In genomic region chr17:75049057-75049456, GRCh38 we compare ENCODE assay signal across 14 cellular contexts. TPM values are rescaled to one million over a fixed set of nuclear protein-coding genes. Genes with fewer than 3 reads are reported as not detected.
DNase-seq lines count a peak whose midpoint lies in the region; ATAC-seq, FAIRE-seq and TF ChIP-seq lines count a peak whose summit lies in the region.
"Had no signal": no experiment of that assay in that cellular context is flagged by ENCODE, and none has a peak within 500 bp of the region (broad histone marks: within the 10 kb centered on the region; RNA-seq: fewer than 3 reads in every experiment).

No MANE protein-coding gene starts in this region.

- peaks cover 18% of the 10 kb centered on the region for H3K36me3 ChIP-seq in CD4-positive, alpha-beta memory T cell (ENCODE audit: insufficient read depth, low read length)
- H3K36me3 ChIP-seq in H1 (ENCODE audit: control insufficient read depth in 2 of 4, insufficient read depth in 4 of 4, low read length in 3 of 4) = peaks cover 2 to 40% (median 24%) of the 10 kb centered on the region in 4 experiments; a peak in 7 of 8 replicates
- peaks cover 13% of the 10 kb centered on the region for H3K36me3 ChIP-seq in neural progenitor cell
- H3K36me3 ChIP-seq in uterus = no peaks in the 10 kb centered on the region

- H3K27me3 Mint-ChIP-seq in CD4-positive, alpha-beta memory T cell = no peaks in the 10 kb centered on the region
- H3K27me3 Mint-ChIP-seq in neural progenitor cell (ENCODE audit: insufficient read depth, low read depth) = peaks cover 5% of the 10 kb centered on the region

- no peaks in the 10 kb centered on the region; the same call in 1 of the 2 replicates for H3K23me2 ChIP-seq in H1 (ENCODE audit: low read depth, low read length)

- H3K4me2 ChIP-seq in H1 (ENCODE audit: insufficient read depth in 1 of 2, low read depth in 2 of 2, low read length in 2 of 2) (peak overlapping the region; percentile 82 to 97; a peak in 2 of 4 replicates), neural progenitor cell (peak overlapping the region; percentile 95)

- TF ChIP-seq POLR2A in NB4 (IDR thresholded peaks at IDR 0.05; ENCODE audit: extremely low read depth, insufficient read length) (no peak), H1 (IDR thresholded peaks at IDR 0.05; ENCODE audit: control extremely low read depth in 1 of 2, low read depth in 2 of 2, low read length in 2 of 2) (no peak), uterus (IDR thresholded peaks at IDR 0.05) (no peak)

- H3K9me3 ChIP-seq in CD4-positive, alpha-beta memory T cell (ENCODE audit: control insufficient read depth in 1 of 2, low read length in 2 of 2) = no peaks in the 10 kb centered on the region
- H3K9me3 ChIP-seq in H1 (ENCODE audit: insufficient read depth in 2 of 2, low read depth in 1 of 2, low read length in 1 of 2) (no peaks in the 10 kb centered on the region), neural progenitor cell (ENCODE audit: low read depth) (no peaks in the 10 kb centered on the region), uterus (no peaks in the 10 kb centered on the region)
- H3K9me3 ChIP-seq: lower lobe of right lung had no signal

- peak overlapping the region in 3 of 8 donors; percentile 9 to 39 (median 13) for H3K4me3 Mint-ChIP-seq in CD4-positive, alpha-beta memory T cell
- H3K4me3 Mint-ChIP-seq in neural progenitor cell = peak overlapping the region; percentile 99

- no peak overlapping the region for H3K4ac ChIP-seq in H1 (replicated peaks; ENCODE audit: insufficient read length, low read depth, low read length)

- no peak for FAIRE-seq in H1 (lab: Jason Lieb, UNC)
- FAIRE-seq: GM19239, urothelium cell line had no signal

- no peak for ATAC-seq in GM19455 (IDR thresholded peaks at IDR 0.05; ENCODE audit: unreplicated experiment)
- ATAC-seq: lower lobe of right lung had no signal

- CTCF ChIA-PET in CD4-positive, alpha-beta memory T cell (lab: Charles Lee; ENCODE audit: partially characterized antibody) = interaction anchor here (0.8 to 3.5 kb wide), 8 partner anchors 10 to 311 kb away, joined by 3 to 16 read pairs (median 3); partner anchors contain the start of gene MRPL58
- CTCF ChIA-PET in H1 (lab: Charles Lee; ENCODE audit: partially characterized antibody) = interaction anchor here (0.7 to 2.2 kb wide), 13 partner anchors 10 to 197 kb away, joined by 3 to 10 read pairs (median 4); partner anchors contain the start of gene MRPL58

- H3K14ac ChIP-seq in H1 (ENCODE audit: insufficient read length) = no peak overlapping the region

- H2BK15ac ChIP-seq in H1 (ENCODE audit: low read length) = no peak overlapping the region

- H3K4me1 ChIP-seq in CD4-positive, alpha-beta memory T cell (ENCODE audit: insufficient read depth, low read length) = peaks cover 30% of the 10 kb centered on the region
- H3K4me1 ChIP-seq in H1 (replicated peaks in 1 of 4; ENCODE audit: control insufficient read depth in 3 of 4, insufficient read depth in 4 of 4, low read length in 3 of 4) (peaks cover 0 to 10% (median 1%) of the 10 kb centered on the region in 4 experiments; a peak in 3 of 7 replicates), neural progenitor cell (peaks cover 15% of the 10 kb centered on the region), uterus (peaks cover 0 to 7% of the 10 kb centered on the region in 2 donors)

- H3K18ac ChIP-seq in H1 (ENCODE audit: extremely low read depth, low read length) = no peak overlapping the region

- peaks cover 10% of the 10 kb centered on the region for H3F3A ChIP-seq in neural progenitor cell (ENCODE audit: low read depth)

- no peak overlapping the region for H2AFZ ChIP-seq in H1 (ENCODE audit: low read length)
- H2AFZ ChIP-seq in neural progenitor cell (replicated peaks) = no peak overlapping the region

- H3K36me3 Mint-ChIP-seq in CD4-positive, alpha-beta memory T cell = peaks cover 18 to 38% of the 10 kb centered on the region in 2 donors
- peaks cover 21% of the 10 kb centered on the region for H3K36me3 Mint-ChIP-seq in neural progenitor cell

- no peak overlapping the region for H2AK5ac ChIP-seq in H1 (ENCODE audit: low read depth, low read length)

- H4K91ac ChIP-seq in H1 (replicated peaks; ENCODE audit: insufficient read length, low read length) = no peak overlapping the region

- H3K79me1 ChIP-seq in H1 (ENCODE audit: low read depth, low read length) = peaks cover 6% of the 10 kb centered on the region; the same call in 1 of the 2 replicates

- H2BK120ac ChIP-seq in H1 (replicated peaks; ENCODE audit: low read depth, low read length) = no peak overlapping the region

- peaks cover 8 to 31% of the 10 kb centered on the region in 2 experiments for H3K79me2 ChIP-seq in H1 (ENCODE audit: control insufficient read depth in 1 of 2, insufficient read depth in 2 of 2, low read length in 2 of 2)
- peaks cover 62% of the 10 kb centered on the region for H3K79me2 ChIP-seq in neural progenitor cell (ENCODE audit: low read depth)

- POLR2A ChIA-PET in CD4-positive, alpha-beta memory T cell (lab: Charles Lee; ENCODE audit: partially characterized antibody) = interaction anchor here (0.8 to 4.9 kb wide), 8 partner anchors 9 to 157 kb away, joined by 3 to 119 read pairs (median 4); partner anchors contain the start of genes ARMC7, JPT1, MRPL58 and NUP85
- POLR2A ChIA-PET in H1 (lab: Charles Lee; ENCODE audit: partially characterized antibody) = interaction anchor here (0.7 to 4.8 kb wide), 9 partner anchors 11 to 132 kb away, joined by 3 to 20 read pairs (median 5); partner anchors contain the start of genes MRPL58 and SLC16A5

- no peak overlapping the region for H2BK20ac ChIP-seq in H1 (ENCODE audit: low read length)

- WGBS in H1 (ENCODE audit: extremely low coverage in 1 of 2, insufficient coverage in 1 of 2, insufficient read length in 1 of 2, insufficient replicate concordance in 2 of 2, low coverage in 1 of 2, low lambda C conversion rate in 2 of 2, missing lambda C conversion rate in 1 of 2), 2 experiments = 96% methylated on average over 5 of the region's 5 CpGs; no CpG with 5 or more reads in 1 of the 2 experiments

- H2BK12ac ChIP-seq in H1 (ENCODE audit: low read depth, low read length) = no peak overlapping the region

- H3K9me3 Mint-ChIP-seq in CD4-positive, alpha-beta memory T cell = no peaks in the 10 kb centered on the region
- H3K9me3 Mint-ChIP-seq in neural progenitor cell = no peaks in the 10 kb centered on the region

- peaks cover 25 to 60% (median 41%) of the 10 kb centered on the region in 4 donors for H3K4me1 Mint-ChIP-seq in CD4-positive, alpha-beta memory T cell
- H3K4me1 Mint-ChIP-seq in neural progenitor cell = peaks cover 36% of the 10 kb centered on the region

- TF ChIP-seq RAD21 in H1 (IDR thresholded peaks at IDR 0.05 in 1 of 2, conservative IDR thresholded peaks at IDR 0.05 in 1 of 2; ENCODE audit: low read depth in 2 of 2, low read length in 2 of 2) = no peak

- H3K23ac ChIP-seq in H1 (ENCODE audit: insufficient read length) = no peak overlapping the region

- no peak overlapping the region for H3K4me3 ChIP-seq in CD4-positive, alpha-beta memory T cell (ENCODE audit: low read length in 2 of 2)
- peak overlapping the region; percentile 12 for H3K4me3 ChIP-seq in NB4 (ENCODE audit: low read depth, low read length)
- peak overlapping the region in 1 of 4 experiments; percentile 97; a peak in 2 of 8 replicates for H3K4me3 ChIP-seq in H1 (ENCODE audit: extremely low read depth in 1 of 4, insufficient read depth in 2 of 4, low read depth in 3 of 4, low read length in 4 of 4)
- H3K4me3 ChIP-seq in neural progenitor cell = peak overlapping the region; percentile 99
- H3K4me3 ChIP-seq in uterus = no peak overlapping the region

- TF ChIP-seq EP300 in H1 (IDR thresholded peaks at IDR 0.05; ENCODE audit: borderline replicate concordance in 1 of 2, low read depth in 2 of 2, low read length in 2 of 2) = no peak

- no peak overlapping the region for H3K56ac ChIP-seq in H1 (replicated peaks; ENCODE audit: insufficient read length, low read depth, low read length)

- H4K8ac ChIP-seq in H1 (ENCODE audit: extremely low read depth, insufficient read depth, low read length) = no peak overlapping the region

- no peaks in the 10 kb centered on the region for H3K27me3 ChIP-seq in CD4-positive, alpha-beta memory T cell (ENCODE audit: insufficient read depth, low read length)
- H3K27me3 ChIP-seq in H1 (replicated peaks in 1 of 4; ENCODE audit: control insufficient read depth in 3 of 4, extremely low read depth in 1 of 4, insufficient read depth in 3 of 4, low read length in 3 of 4) (no peaks in the 10 kb centered on the region), neural progenitor cell (no peaks in the 10 kb centered on the region), uterus (no peaks in the 10 kb centered on the region)

- TF ChIP-seq CTCF in NB4 (IDR thresholded peaks at IDR 0.05; ENCODE audit: low read depth, low read length) (no peak), H1 (IDR thresholded peaks at IDR 0.05; ENCODE audit: control extremely low read depth in 1 of 3, insufficient read depth in 1 of 3, low read depth in 1 of 3, low read length in 3 of 3) (no peak), neural progenitor cell (IDR thresholded peaks at IDR 0.05) (no peak), uterus (IDR thresholded peaks at IDR 0.05) (no peak)

- peak overlapping the region in 5 of 7 donors; percentile 5 to 97 (median 88) for H3K27ac Mint-ChIP-seq in CD4-positive, alpha-beta memory T cell
- no peak overlapping the region for H3K27ac Mint-ChIP-seq in neural progenitor cell

- DNase-seq in CD4-positive, alpha-beta memory T cell = no peak
- DNase-seq in NB4 (ENCODE audit: low read depth) = no peak
- no peak for DNase-seq in H1 (ENCODE audit: low read depth in 1 of 2, low spot score in 2 of 2)
- no peak for DNase-seq in neural progenitor cell (ENCODE audit: low spot score)
- DNase-seq in uterus = no peak
- no peak for DNase-seq in COR-L47 (lab: John Stamatoyannopoulos, UW)
- DNase-seq in Ammon's horn (ENCODE audit: low spot score) = no peak
- DNase-seq: Calu3, cerebellar nuclear complex, lower lobe of right lung, retina had no signal

- H3K27ac ChIP-seq in CD4-positive, alpha-beta memory T cell (ENCODE audit: low read depth, low read length) = no peak overlapping the region
- no peak overlapping the region for H3K27ac ChIP-seq in H1 (ENCODE audit: low read depth, low read length)
- H3K27ac ChIP-seq in neural progenitor cell = no peak overlapping the region
- peak overlapping the region in 1 of 2 donors; percentile 92 for H3K27ac ChIP-seq in uterus
- H3K27ac ChIP-seq: lower lobe of right lung had no signal

- intact Hi-C loops in CD4-positive, alpha-beta memory T cell (cut with micrococcal nuclease) = no loop called here
- intact Hi-C loops in uterus (cut with DNase I; ENCODE audit: low total_unique reads) = no loop called here

- H2BK5ac ChIP-seq in H1 (ENCODE audit: low read depth, low read length) = no peak overlapping the region

- H3K9ac ChIP-seq in H1 (replicated peaks in 1 of 4; ENCODE audit: extremely low read depth in 1 of 4, low read depth in 3 of 4, low read length in 3 of 4) (no peak overlapping the region), neural progenitor cell (no peak overlapping the region)

- H4K20me1 ChIP-seq in H1 (replicated peaks in 1 of 2; ENCODE audit: control insufficient read depth in 1 of 2, insufficient read depth in 2 of 2, low read length in 2 of 2) = peaks cover 4% of the 10 kb centered on the region in 2 experiments
- H4K20me1 ChIP-seq in neural progenitor cell (ENCODE audit: low read depth) = peaks cover 21% of the 10 kb centered on the region

- H4K5ac ChIP-seq in H1 (ENCODE audit: insufficient read length, low read depth, low read length) = no peak overlapping the region

RNA-seq across cellular contexts. Expression of gene KCTD2, which starts 2.0 kb away (rescaled TPM):
- 10 to 100 TPM; 31.1 to 31.7 TPM for total RNA-seq in CD4-positive, alpha-beta memory T cell
- 10 to 100 TPM in 1 of 2 donors, 1 to 10 TPM in 1; 2.3 to 11.6 TPM for polyA plus RNA-seq in CD4-positive, alpha-beta memory T cell
- total RNA-seq in H1 (2021; fragmentation: NEBNext Ultra II Directional; extraction: Animal tissue kit (Norgen Biotek cat#: 25700)) = 33.7 and 34.1 TPM in 2 replicates
- 32.6 and 36.8 TPM in 2 replicates for polyA plus RNA-seq in H1 (2011; rRNA removed)
- polyA plus RNA-seq in H1 (2011; cell fraction: cytosol; rRNA removed) = 34.2 TPM
- 34.2 TPM for polyA plus RNA-seq in H1 (2011; cell fraction: nucleus; rRNA removed)
- polyA plus RNA-seq in H1 (2012, experiment 1 of 2) = 28.4 to 33.2 TPM (median 30.1 TPM) in 4 replicates
- 27.2 TPM for polyA plus RNA-seq in H1 (2012, experiment 2 of 2)
- polyA plus RNA-seq in H1 (2013, experiment 1 of 2) = 19.6 TPM
- polyA plus RNA-seq in H1 (2013, experiment 2 of 2) = 19.1 TPM
- 40.0 and 40.9 TPM in 2 replicates for polyA minus RNA-seq in H1 (2011; rRNA and poly(A)+ RNA removed)
- 16.6 TPM for polyA minus RNA-seq in H1 (2011; cell fraction: cytosol; rRNA and poly(A)+ RNA removed)
- polyA minus RNA-seq in H1 (2011; cell fraction: nucleus; rRNA and poly(A)+ RNA removed) = 13.5 TPM
- total RNA-seq in neural progenitor cell (ENCODE audit: low replicate concordance) = 28.9 and 32.9 TPM in 2 replicates
- total RNA-seq in uterus = 10 to 100 TPM in 2 of 4 donors, 1 to 10 TPM in 2; 2.4 to 39.0 (median 15.0) TPM

RNA-seq across cellular contexts. Expression of gene ATP5PD, which starts 2.3 kb away (rescaled TPM):
- 100 to 1,000 TPM; 167 to 171 TPM for total RNA-seq in CD4-positive, alpha-beta memory T cell
- 100 to 1,000 TPM; 428 to 552 TPM for polyA plus RNA-seq in CD4-positive, alpha-beta memory T cell
- total RNA-seq in H1 (2021; fragmentation: NEBNext Ultra II Directional; extraction: Animal tissue kit (Norgen Biotek cat#: 25700)) = 326 and 335 TPM in 2 replicates
- 254 and 407 TPM in 2 replicates for polyA plus RNA-seq in H1 (2011; rRNA removed)
- 359 TPM for polyA plus RNA-seq in H1 (2011; cell fraction: cytosol; rRNA removed)
- polyA plus RNA-seq in H1 (2011; cell fraction: nucleus; rRNA removed) = 101 TPM
- polyA plus RNA-seq in H1 (2012, experiment 1 of 2) = 445 to 644 TPM (median 486 TPM) in 4 replicates
- polyA plus RNA-seq in H1 (2012, experiment 2 of 2) = 293 TPM
- polyA plus RNA-seq in H1 (2013, experiment 1 of 2) = 532 TPM
- polyA plus RNA-seq in H1 (2013, experiment 2 of 2) = 533 TPM
- 160 and 164 TPM in 2 replicates for polyA minus RNA-seq in H1 (2011; rRNA and poly(A)+ RNA removed)
- polyA minus RNA-seq in H1 (2011; cell fraction: cytosol; rRNA and poly(A)+ RNA removed) = 92.8 TPM
- polyA minus RNA-seq in H1 (2011; cell fraction: nucleus; rRNA and poly(A)+ RNA removed) = 69.1 TPM
- total RNA-seq in neural progenitor cell (ENCODE audit: low replicate concordance) (209 and 268 TPM in 2 replicates), uterus (100 to 1,000 TPM; 117 to 282 (median 168) TPM)

RNA-seq across cellular contexts. Expression of gene MRPL58, which starts 36.6 kb away (rescaled TPM):
- 10 to 100 TPM; 22.6 to 26.7 TPM for total RNA-seq in CD4-positive, alpha-beta memory T cell
- 10 to 100 TPM; 56.5 to 62.2 TPM for polyA plus RNA-seq in CD4-positive, alpha-beta memory T cell
- total RNA-seq in H1 (2021; fragmentation: NEBNext Ultra II Directional; extraction: Animal tissue kit (Norgen Biotek cat#: 25700)) = 48.5 and 49.1 TPM in 2 replicates
- polyA plus RNA-seq in H1 (2011; rRNA removed) = 43.2 and 43.6 TPM in 2 replicates
- 73.0 TPM for polyA plus RNA-seq in H1 (2011; cell fraction: cytosol; rRNA removed)
- 28.6 TPM for polyA plus RNA-seq in H1 (2011; cell fraction: nucleus; rRNA removed)
- 34.5 to 60.5 TPM (median 52.3 TPM) in 4 replicates for polyA plus RNA-seq in H1 (2012, experiment 1 of 2)
- 70.9 TPM for polyA plus RNA-seq in H1 (2012, experiment 2 of 2)
- 43.0 TPM for polyA plus RNA-seq in H1 (2013, experiment 1 of 2)
- polyA plus RNA-seq in H1 (2013, experiment 2 of 2) = 40.8 TPM
- 16.1 and 20.3 TPM in 2 replicates for polyA minus RNA-seq in H1 (2011; rRNA and poly(A)+ RNA removed)
- 14.9 TPM for polyA minus RNA-seq in H1 (2011; cell fraction: cytosol; rRNA and poly(A)+ RNA removed)
- 21.0 TPM for polyA minus RNA-seq in H1 (2011; cell fraction: nucleus; rRNA and poly(A)+ RNA removed)
- total RNA-seq in neural progenitor cell (ENCODE audit: low replicate concordance) = 50.8 and 52.8 TPM in 2 replicates
- total RNA-seq in uterus = 10 to 100 TPM; 18.2 to 26.4 (median 20.8) TPM

RNA-seq across cellular contexts. Expression of gene SLC16A5, which starts 38.7 kb away (rescaled TPM):
- 10 to 100 TPM; 12.5 to 13.9 TPM for total RNA-seq in CD4-positive, alpha-beta memory T cell
- polyA plus RNA-seq in CD4-positive, alpha-beta memory T cell = 1 to 10 TPM; 2.9 to 3.7 TPM
- total RNA-seq in H1 (2021; fragmentation: NEBNext Ultra II Directional; extraction: Animal tissue kit (Norgen Biotek cat#: 25700)) = 16.6 and 17.1 TPM in 2 replicates
- polyA plus RNA-seq in H1 (2011; rRNA removed) = 34.7 and 54.8 TPM in 2 replicates
- 28.9 TPM for polyA plus RNA-seq in H1 (2011; cell fraction: cytosol; rRNA removed)
- polyA plus RNA-seq in H1 (2011; cell fraction: nucleus; rRNA removed) = 82.9 TPM
- polyA plus RNA-seq in H1 (2012, experiment 1 of 2) = 14.3 to 26.5 TPM (median 20.8 TPM) in 4 replicates
- 12.9 TPM for polyA plus RNA-seq in H1 (2012, experiment 2 of 2)
- polyA plus RNA-seq in H1 (2013, experiment 1 of 2) = 22.7 TPM
- 21.6 TPM for polyA plus RNA-seq in H1 (2013, experiment 2 of 2)
- polyA minus RNA-seq in H1 (2011; rRNA and poly(A)+ RNA removed) = 15.2 and 17.8 TPM in 2 replicates
- 11.3 TPM for polyA minus RNA-seq in H1 (2011; cell fraction: cytosol; rRNA and poly(A)+ RNA removed)
- 24.1 TPM for polyA minus RNA-seq in H1 (2011; cell fraction: nucleus; rRNA and poly(A)+ RNA removed)
- total RNA-seq in neural progenitor cell (ENCODE audit: low replicate concordance) = 3.4 and 19.9 TPM in 2 replicates
- total RNA-seq in uterus = 10 to 100 TPM in 2 of 4 donors, 1 to 10 TPM in 1, not detected in 1; 4.1 to 17.5 (median 12.1) TPM

Comparison
In these comparisons a context has a peak if more than half of its experiments do, and no peak if none do; other contexts are left out.
1. H3K4me3 ChIP-seq: peak in NB4 (single experiment) and neural progenitor cell (single experiment); none in CD4-positive, alpha-beta memory T cell (0 of 2) and uterus (0 of 2).